ENCODE assay signal across 17 cellular contexts in genomic region chr12:41531147-41531829, GRCh38.
DNase-seq lines count a peak whose midpoint lies in the region; ATAC-seq and TF ChIP-seq lines count a peak whose summit lies in the region.
"Had no signal": no experiment of that assay in that cellular context is flagged by ENCODE, and none has a peak within 500 bp of the region (broad histone marks: within the 10 kb centered on the region; RNA-seq: fewer than 3 reads in every experiment).

No MANE protein-coding gene starts in this region.

- POLR2A ChIA-PET in IMR-90 (lab: Charles Lee; ENCODE audit: unreplicated experiment) = no interaction called here

- H4K20me1 ChIP-seq in IMR-90 (ENCODE audit: insufficient read depth, low read length) = no peaks in the 10 kb centered on the region

- no peak overlapping the region for H3K23ac ChIP-seq in IMR-90 (ENCODE audit: low read depth, low read length)

- intact Hi-C loops in IMR-90 (cut with micrococcal nuclease) = no loop called here
- intact Hi-C loops in left colon (cut with DNase I, micrococcal nuclease) = no loop called here
- intact Hi-C loops in sigmoid colon (cut with DNase I) = no loop called here

- no peaks in the 10 kb centered on the region for H3K9me1 ChIP-seq in IMR-90 (ENCODE audit: insufficient read depth, low read length)

- no peak overlapping the region for H2BK5ac ChIP-seq in IMR-90 (ENCODE audit: low read depth, low read length, poor library complexity, severe bottlenecking)

- TF ChIP-seq CTCF in IMR-90 (conservative IDR thresholded peaks at IDR 0.05; ENCODE audit: low read depth, low read length) = no peak
- no peak for TF ChIP-seq CTCF in coronary artery (IDR thresholded peaks at IDR 0.05)
- no peak for TF ChIP-seq CTCF in sigmoid colon (IDR thresholded peaks at IDR 0.05)

- H3K4me2 ChIP-seq in IMR-90 (ENCODE audit: low read depth, low read length) = no peak overlapping the region

- no peak overlapping the region for H3K4ac ChIP-seq in IMR-90 (ENCODE audit: low read depth, low read length)

- ATAC-seq in IMR-90 (ENCODE audit: low read depth) = no peak
- no peak for ATAC-seq in left colon
- ATAC-seq in GM18505 (IDR thresholded peaks at IDR 0.05; ENCODE audit: unreplicated experiment) = no peak
- no peak for ATAC-seq in GM18858 (IDR thresholded peaks at IDR 0.05; ENCODE audit: unreplicated experiment)
- ATAC-seq: activated CD8-positive, alpha-beta memory T cell treated with anti-CD3 and anti-CD28 coated beads, Interleukin-2, amount 10 ng/mL, durations not matched to agents 7 days and 5 days; T-cell had no signal

- dilution Hi-C loops in IMR-90 (cut with HindIII; ENCODE audit: low sequenced_read_pairs, unreplicated experiment) = no loop called here

- in situ Hi-C loops in IMR-90 (cut with MboI; ENCODE audit: low sequenced_read_pairs) = no loop called here

- TF ChIP-seq POLR2A in IMR-90 (IDR thresholded peaks at IDR 0.05; ENCODE audit: low read depth, low read length) = no peak
- no peak for TF ChIP-seq POLR2A in sigmoid colon (IDR thresholded peaks at IDR 0.05)
- no peak for TF ChIP-seq POLR2A in GM18505 (IDR thresholded peaks at IDR 0.05; ENCODE audit: borderline replicate concordance, extremely low read depth, insufficient read depth, insufficient read length)

- peak overlapping the region; percentile 56 for H2AFZ ChIP-seq in IMR-90 (replicated peaks; ENCODE audit: low read length, poor library complexity)

- no peaks in the 10 kb centered on the region for H3K4me1 ChIP-seq in IMR-90 (ENCODE audit: control insufficient read depth, insufficient read depth, low read length)
- peaks cover 0 to 14% (median 5%) of the 10 kb centered on the region in 4 donors for H3K4me1 ChIP-seq in sigmoid colon

- H4K91ac ChIP-seq in IMR-90 (ENCODE audit: insufficient read depth, low read depth, low read length) = no peak overlapping the region

- H3K18ac ChIP-seq in IMR-90 (ENCODE audit: low read depth, low read length) = no peak overlapping the region

- no peak overlapping the region for H4K5ac ChIP-seq in IMR-90 (ENCODE audit: low read depth, low read length)

- H3K27me3 ChIP-seq in IMR-90 (ENCODE audit: control insufficient read depth, insufficient read depth, low read length) (no peaks in the 10 kb centered on the region), sigmoid colon (no peaks in the 10 kb centered on the region)
- H3K27me3 ChIP-seq: neutrophil had no signal

- no peaks in the 10 kb centered on the region for H3K36me3 ChIP-seq in IMR-90 (ENCODE audit: control insufficient read depth, insufficient read depth, low read length)
- H3K36me3 ChIP-seq in sigmoid colon = peaks cover 0 to 6% (median 0%) of the 10 kb centered on the region in 4 donors
- H3K36me3 ChIP-seq: neutrophil, thoracic aorta had no signal

- 35% methylated on average over 5 of the region's 13 CpGs; no CpG with 5 or more reads in 1 of the 2 experiments for WGBS in IMR-90 (ENCODE audit: extremely low coverage in 2 of 2, insufficient read length in 1 of 2), 2 experiments
- 79 to 84% methylated on average over 13 of the region's 13 CpGs for WGBS in sigmoid colon, 2 donors

- no peaks in the 10 kb centered on the region for H3K79me1 ChIP-seq in IMR-90 (ENCODE audit: low read depth in 1 of 2, low read length in 2 of 2)

- H2BK15ac ChIP-seq in IMR-90 (ENCODE audit: low read depth, low read length) = no peak overlapping the region

- no peak for TF ChIP-seq RAD21 in IMR-90 (IDR thresholded peaks at IDR 0.05; ENCODE audit: low read length)

- no peak overlapping the region for H2BK20ac ChIP-seq in IMR-90 (ENCODE audit: low read depth, low read length)

- H3K9ac ChIP-seq in IMR-90 (ENCODE audit: low read depth, low read length) = no peak overlapping the region

- no peak overlapping the region for H3K14ac ChIP-seq in IMR-90 (replicated peaks; ENCODE audit: low read depth, low read length)

- TF ChIP-seq EP300 in sigmoid colon (IDR thresholded peaks at IDR 0.05) = no peak

- BruUV-seq in IMR-90 (replicated peaks; lab: Mats Ljungman, UMichigan) = no TSS peak

- no peak overlapping the region for H2AK5ac ChIP-seq in IMR-90 (ENCODE audit: low read depth, low read length)

- no peak overlapping the region for H3K4me3 ChIP-seq in IMR-90 (ENCODE audit: insufficient read depth, low read depth, low read length)
- no peak overlapping the region for H3K4me3 ChIP-seq in coronary artery
- H3K4me3 ChIP-seq in sigmoid colon = no peak overlapping the region
- H3K4me3 ChIP-seq: thoracic aorta had no signal

- H3K27ac ChIP-seq in IMR-90 (ENCODE audit: insufficient read depth, low read length) = no peak overlapping the region
- H3K27ac ChIP-seq in coronary artery = peak overlapping the region in 1 of 2 donors; percentile 0
- H3K27ac ChIP-seq in sigmoid colon = peak overlapping the region; percentile 23 to 69 (median 55)
- H3K27ac ChIP-seq: neutrophil, thoracic aorta had no signal

- no peak overlapping the region for H4K8ac ChIP-seq in IMR-90 (ENCODE audit: low read depth in 2 of 2, low read length in 2 of 2)

- no peak overlapping the region for H2AK9ac ChIP-seq in IMR-90 (replicated peaks; ENCODE audit: low read depth, low read length, poor library complexity)

- DNase-seq in IMR-90 (peak; percentile 4), coronary artery (ENCODE audit: low spot score) (peak; percentile 74), left colon (peak; percentile 34 to 49), sigmoid colon (peak; percentile 93), NCI-H526 (lab: John Stamatoyannopoulos, UW) (no peak)
- DNase-seq in NK-92 treated with Interleukin-12 subunit alpha and Interleukin-12 subunit beta, amount 100 ng/mL, for 24 hours (lab: John Stamatoyannopoulos, UW) = no peak
- DNase-seq: ACHN; activated CD8-positive, alpha-beta memory T cell treated with anti-CD3 and anti-CD28 coated beads, Interleukin-2, amount 10 ng/mL, durations not matched to agents 7 days and 5 days; activated effector memory CD4-positive, alpha-beta T cell treated with anti-CD3 and anti-CD28 coated beads, Interleukin-2, amount 50 U/mL, for 16 hours; NCI-H1694 treated with DMSO at 0.1 percent for 48 hours; NCI-H748 treated with DMSO at 0.1 percent for 48 hours; stimulated activated CD4-positive, alpha-beta T cell treated with anti-CD3 and anti-CD28 coated beads, Interleukin-12 subunit alpha, Interleukin-12 subunit beta, amount 100 ng/mL, for 4 hours; T-cell had no signal

- CTCF ChIA-PET in IMR-90 (lab: Yijun Ruan, JAX) = no interaction called here

- H3K9me3 ChIP-seq in IMR-90 (ENCODE audit: control insufficient read depth, insufficient read depth, low read length) (no peaks in the 10 kb centered on the region), sigmoid colon (no peaks in the 10 kb centered on the region)
- H3K9me3 ChIP-seq: neutrophil, thoracic aorta had no signal

- H2BK120ac ChIP-seq in IMR-90 (ENCODE audit: low read depth, low read length) = no peak overlapping the region

- H3K56ac ChIP-seq in IMR-90 (ENCODE audit: extremely low read depth, insufficient read depth, low read length) = no peak overlapping the region

TF ChIP-seq in IMR-90, 13 proteins besides CTCF, POLR2A, EP300 and RAD21:
- TF ChIP-seq NFE2L2 (IDR thresholded peaks at IDR 0.05; ENCODE audit: low read depth, low read length) = no peak
- no peak for TF ChIP-seq CHD1 (IDR thresholded peaks at IDR 0.05; ENCODE audit: low read depth, low read length)
- TF ChIP-seq USF2 (IDR thresholded peaks at IDR 0.05; ENCODE audit: low read depth, low read length) = no peak
- TF ChIP-seq MXI1 (IDR thresholded peaks at IDR 0.05; ENCODE audit: borderline replicate concordance, low read depth, low read length) = no peak
- TF ChIP-seq BHLHE40 (IDR thresholded peaks at IDR 0.05; ENCODE audit: low read depth, low read length) = no peak
- TF ChIP-seq RFX5 (IDR thresholded peaks at IDR 0.05; ENCODE audit: low read depth, low read length) = no peak
- no peak for TF ChIP-seq CEBPB (IDR thresholded peaks at IDR 0.05; ENCODE audit: low read depth, low read length)
- TF ChIP-seq ELK1 (IDR thresholded peaks at IDR 0.05; ENCODE audit: borderline replicate concordance, low read depth, low read length) = no peak
- TF ChIP-seq MAZ (IDR thresholded peaks at IDR 0.05; ENCODE audit: borderline replicate concordance, low read depth, low read length) = no peak
- TF ChIP-seq FOS (IDR thresholded peaks at IDR 0.05; ENCODE audit: low read depth, low read length) = no peak
- no peak for TF ChIP-seq MAFK (IDR thresholded peaks at IDR 0.05; ENCODE audit: low read depth, low read length)
- TF ChIP-seq SMC3 (IDR thresholded peaks at IDR 0.05; ENCODE audit: low read depth, low read length) = no peak
- TF ChIP-seq RCOR1 (IDR thresholded peaks at IDR 0.05; ENCODE audit: insufficient replicate concordance, low read length) = no peak

Comparison
In these comparisons a context has a peak if more than half of its experiments do, and no peak if none do; other contexts are left out.
1. DNase-seq: peak in IMR-90 (single experiment), coronary artery (single experiment), left colon (2 of 2) and sigmoid colon (single experiment); none in NCI-H526 (0 of 2) and NK-92 treated with Interleukin-12 subunit alpha and Interleukin-12 subunit beta, amount 100 ng/mL, for 24 hours (single experiment).